ENCODE assay signal across 9 cellular contexts in genomic region chr15:42608110-42608531, GRCh38. TPM values are rescaled to one million over a fixed set of nuclear protein-coding genes. Genes with fewer than 3 reads are reported as not detected.
DNase-seq lines count a peak whose midpoint lies in the region; ATAC-seq, FAIRE-seq and TF ChIP-seq lines count a peak whose summit lies in the region.
"Had no signal": no experiment of that assay in that cellular context is flagged by ENCODE, and none has a peak within 500 bp of the region (broad histone marks: within the 10 kb centered on the region; RNA-seq: fewer than 3 reads in every experiment).

No MANE protein-coding gene starts in this region.

- H3K36me3 ChIP-seq in kidney (ENCODE audit: control insufficient read depth in 1 of 2, insufficient read depth in 2 of 2, low read length in 2 of 2) = no peaks in the 10 kb centered on the region
- H3K36me3 ChIP-seq: thyroid gland had no signal

- FAIRE-seq in GM18507 (lab: Jason Lieb, UNC) (peak; percentile 86), kidney (lab: Jason Lieb, UNC) (no peak)

- peaks cover 0 to 6% of the 10 kb centered on the region in 2 donors for H3K4me1 ChIP-seq in kidney (ENCODE audit: control insufficient read depth in 1 of 2, insufficient read depth in 1 of 2, low read depth in 1 of 2, low read length in 2 of 2)

- TF ChIP-seq CTCF in kidney (IDR thresholded peaks at IDR 0.05; ENCODE audit: borderline replicate concordance, extremely low read depth, insufficient read depth) = no peak

- no peaks in the 10 kb centered on the region for H3K9me3 ChIP-seq in kidney (ENCODE audit: control insufficient read depth in 1 of 2, low read length in 2 of 2)
- H3K9me3 ChIP-seq: thyroid gland had no signal

- H3K4me3 ChIP-seq in kidney (ENCODE audit: low read length in 2 of 2) = no peak overlapping the region
- H3K4me3 ChIP-seq: thyroid gland had no signal

- DNase-seq in GM18507 (ENCODE audit: extremely low spot score, insufficient read length, low read depth) (no peak), UCSD-AML1 (lab: John Stamatoyannopoulos, UW; ENCODE audit: unreplicated experiment) (peak; percentile 85), germinal center (ENCODE audit: low spot score) (peak; percentile 11), sciatic nerve (ENCODE audit: low spot score) (no peak), left colon (no peak), kidney (no peak)
- peak; percentile 64 for DNase-seq in stimulated activated naive CD8-positive, alpha-beta T cell treated with anti-CD3 and anti-CD28 coated beads, Interleukin-15, Interleukin-2, amounts not matched to agents 100 U/mL and 50 U/mL, for 24 hours

- intact Hi-C loops in sciatic nerve (cut with DNase I) = no loop called here
- intact Hi-C loops in left colon (cut with DNase I, micrococcal nuclease) = no loop called here
- intact Hi-C loops in kidney (cut with DNase I) = no loop called here

- peak; percentile 44 for ATAC-seq in HG03196 (IDR thresholded peaks at IDR 0.05; ENCODE audit: unreplicated experiment)
- peak; percentile 82 for ATAC-seq in stimulated activated naive CD8-positive, alpha-beta T cell treated with anti-CD3 and anti-CD28 coated beads, Interleukin-15, Interleukin-2, amounts not matched to agents 100 U/mL and 50 U/mL, for 24 hours
- ATAC-seq in sciatic nerve = no peak
- no peak for ATAC-seq in left colon

- no peak overlapping the region for H3K9ac ChIP-seq in kidney (ENCODE audit: low read length in 2 of 2)

- no peak overlapping the region for H3K27ac ChIP-seq in kidney (ENCODE audit: low read depth in 2 of 2, low read length in 2 of 2)
- H3K27ac ChIP-seq: thyroid gland had no signal

RNA-seq across cellular contexts. Expression of gene STARD9, which starts 32.7 kb away (rescaled TPM):
- 77.3 TPM for total RNA-seq in sciatic nerve
- 1 to 10 TPM; 5.0 to 7.2 TPM for total RNA-seq in left colon
- total RNA-seq in kidney = 7.2 TPM
- 1.1 TPM for polyA plus RNA-seq in kidney (ENCODE audit: insufficient read depth, low read depth, low replicate concordance)

RNA-seq across cellular contexts. Expression of gene HAUS2, which starts 59.5 kb away (rescaled TPM):
- total RNA-seq in sciatic nerve = 20.0 TPM
- 10 to 100 TPM; 10.5 to 13.2 TPM for total RNA-seq in left colon
- total RNA-seq in kidney = 17.4 TPM
- 6.6 TPM for polyA plus RNA-seq in kidney (ENCODE audit: insufficient read depth, low read depth, low replicate concordance)

RNA-seq across cellular contexts. Expression of gene LRRC57, which starts 59.5 kb away (rescaled TPM):
- total RNA-seq in sciatic nerve (19.8 TPM), left colon (10 to 100 TPM; 27.4 to 32.2 TPM), kidney (21.1 TPM)
- 8.6 TPM for polyA plus RNA-seq in kidney (ENCODE audit: insufficient read depth, low read depth, low replicate concordance)

Comparison
In these comparisons a context has a peak if more than half of its experiments do, and no peak if none do; other contexts are left out.
1. DNase-seq: peak in UCSD-AML1 (single experiment), germinal center (single experiment) and stimulated activated naive CD8-positive, alpha-beta T cell treated with anti-CD3 and anti-CD28 coated beads, Interleukin-15, Interleukin-2, amounts not matched to agents 100 U/mL and 50 U/mL, for 24 hours (single experiment); none in GM18507 (single experiment), sciatic nerve (single experiment), left colon (0 of 2) and kidney (single experiment).
2. ATAC-seq: peak in HG03196 (single experiment) and stimulated activated naive CD8-positive, alpha-beta T cell treated with anti-CD3 and anti-CD28 coated beads, Interleukin-15, Interleukin-2, amounts not matched to agents 100 U/mL and 50 U/mL, for 24 hours (single experiment); none in sciatic nerve (single experiment) and left colon (single experiment).